29 cellular contexts compared by ENCODE assay signal in genomic region chr18:36977121-36977520, GRCh38.
"Had no signal": no experiment of that assay in that cellular context is flagged by ENCODE, and none has a peak within 500 bp of the region (broad histone marks: within the 10 kb centered on the region; RNA-seq: fewer than 3 reads in every experiment).

No MANE protein-coding gene starts in this region.

- H3K27ac ChIP-seq: brain microvascular endothelial cell, coronary artery, dorsolateral prefrontal cortex, esophagus muscularis mucosa, foreskin keratinocyte, gastrocnemius medialis, VCaP had no signal

- H3K36me3 ChIP-seq: brain microvascular endothelial cell, esophagus muscularis mucosa had no signal

- ATAC-seq: activated T-cell treated with anti-CD3 and anti-CD28 coated beads, Interleukin-2, amount 50 U/mL, for 72 hours; foreskin keratinocyte; gastrocnemius medialis; T-helper 17 cell; WTC11 had no signal

- H3K27me3 ChIP-seq: brain microvascular endothelial cell, dorsolateral prefrontal cortex, esophagus muscularis mucosa, foreskin keratinocyte, gastrocnemius medialis had no signal

- H3K4me1 ChIP-seq: esophagus muscularis mucosa, foreskin keratinocyte, gastrocnemius medialis had no signal

- H3K4me3 ChIP-seq: coronary artery, dorsolateral prefrontal cortex, esophagus muscularis mucosa, gastrocnemius medialis had no signal

- DNase-seq: activated CD4-positive, alpha-beta memory T cell treated with anti-CD3 and anti-CD28 coated beads, Interleukin-2, amount 10 ng/mL, durations not matched to agents 7 days and 5 days; activated CD4-positive, alpha-beta T cell treated with anti-CD3 and anti-CD28 coated beads for 1 hour; activated CD4-positive, alpha-beta T cell treated with anti-CD3 and anti-CD28 coated beads for 4 hours; activated CD4-positive, alpha-beta T cell treated with anti-CD3 and anti-CD28 coated beads, Interleukin-2, amount 10 ng/mL, durations not matched to agents 7 days and 5 days; activated CD4-positive, alpha-beta T cell treated with anti-CD3 and anti-CD28 coated beads, Interleukin-2, amount 50 U/mL, for 4 hours; activated CD8-positive, alpha-beta memory T cell treated with anti-CD3 and anti-CD28 coated beads, Interleukin-2, amount 50 U/mL, for 48 hours; activated gamma-delta T cell; activated naive CD4-positive, alpha-beta T cell; activated naive CD4-positive, alpha-beta T cell treated with anti-CD3 and anti-CD28 coated beads, Interleukin-2, amount 10 ng/mL, durations not matched to agents 7 days and 5 days; activated T-cell treated with anti-CD3 and anti-CD28 coated beads for 4 hours; activated T-cell treated with anti-CD3 and anti-CD28 coated beads, Interleukin-2, amount 50 U/mL, for 24 hours; activated T-cell treated with anti-CD3 and anti-CD28 coated beads, Interleukin-2, amount 50 U/mL, for 72 hours; amniotic stem cell; anterior cingulate cortex; brain microvascular endothelial cell; dorsolateral prefrontal cortex; effector memory CD4-positive, alpha-beta T cell; endodermal cell; erythroblast; foreskin keratinocyte; gastrocnemius medialis; glutamatergic neuron; T-helper 1 cell; T-helper 17 cell; T1000 had no signal

- H3K9me3 ChIP-seq: gastrocnemius medialis had no signal
